ENCODE assay signal across 19 cellular contexts in the genomic region with DNA sequence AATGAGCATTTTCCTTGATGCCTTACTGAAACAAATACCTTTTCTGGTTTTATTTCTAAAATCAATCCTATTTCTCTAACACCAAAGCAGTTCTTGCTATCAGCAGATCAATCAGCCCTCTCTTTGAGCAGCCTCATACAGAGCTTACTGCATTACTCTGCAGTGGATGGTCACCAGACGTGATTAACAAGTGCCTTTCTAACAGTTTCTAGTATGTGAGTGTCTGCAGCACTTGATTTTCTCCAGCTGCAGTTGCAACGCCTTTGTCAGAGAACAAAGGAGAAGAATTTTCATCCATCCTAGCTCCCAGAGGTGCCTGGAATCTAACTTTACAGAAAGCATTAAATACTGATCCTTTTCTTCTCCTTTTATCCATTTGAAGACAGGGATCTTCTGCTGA.
DNase-seq lines count a peak whose midpoint lies in the region; ATAC-seq, FAIRE-seq and TF ChIP-seq lines count a peak whose summit lies in the region.
"Had no signal": no experiment of that assay in that cellular context is flagged by ENCODE, and none has a peak within 500 bp of the region (broad histone marks: within the 10 kb centered on the region; RNA-seq: fewer than 3 reads in every experiment).

No MANE protein-coding gene starts in this region.

- TF ChIP-seq POLR2A in endothelial cell of umbilical vein (IDR thresholded peaks at IDR 0.05; ENCODE audit: low read depth, low read length), result no peak

- peaks cover 55% of the 10 kb centered on the region for H3K4me1 Mint-ChIP-seq in GM23338
- peaks cover 91 to 92% (median 92%) of the 10 kb centered on the region in 3 donors for H3K4me1 Mint-ChIP-seq in T-cell
- H3K4me1 Mint-ChIP-seq in neural progenitor cell, result peaks cover 70% of the 10 kb centered on the region

- CTCF ChIA-PET in T-cell (lab: Charles Lee) (interaction anchor here in 1 of 2 donors (1.2 to 1.8 kb wide), 3 partner anchors 11 to 89 kb away, joined by 3 to 6 read pairs (median 3); no protein-coding TSS in a partner anchor), endothelial cell of umbilical vein (lab: Charles Lee) (interaction anchor here (0.8 to 1.5 kb wide), 6 partner anchors 9 to 90 kb away, joined by 3 to 4 read pairs (median 3); no protein-coding TSS in a partner anchor)

- peaks cover under 1% of the 10 kb centered on the region; the same call in 1 of the 2 replicates for H3K36me3 ChIP-seq in GM23338 (ENCODE audit: insufficient read depth)
- peaks cover 22 to 26% of the 10 kb centered on the region in 2 experiments for H3K36me3 ChIP-seq in endothelial cell of umbilical vein (ENCODE audit: control insufficient read depth in 2 of 2, extremely low read depth in 1 of 2, insufficient read depth in 2 of 2, low read length in 2 of 2)
- H3K36me3 ChIP-seq in neural progenitor cell, result no peaks in the 10 kb centered on the region

- H3K9ac ChIP-seq in endothelial cell of umbilical vein (replicated peaks; ENCODE audit: extremely low read depth, insufficient read depth, low read length), result no peak overlapping the region
- H3K9ac ChIP-seq in neural progenitor cell, result no peak overlapping the region

- no peaks in the 10 kb centered on the region for H3K9me2 ChIP-seq in GM23338 (ENCODE audit: insufficient read depth)

- H2AFZ ChIP-seq in GM23338 (no peak overlapping the region), endothelial cell of umbilical vein (ENCODE audit: low read depth, low read length) (no peak overlapping the region), neural progenitor cell (replicated peaks) (peak overlapping the region; percentile 10)

- H3K27me3 Mint-ChIP-seq in GM23338 (ENCODE audit: insufficient read depth, low read depth, poor library complexity) (peaks cover 2% of the 10 kb centered on the region), T-cell (no peaks in the 10 kb centered on the region), neural progenitor cell (ENCODE audit: insufficient read depth, low read depth) (peaks cover 2% of the 10 kb centered on the region)
- H3K27me3 Mint-ChIP-seq: activated CD4-positive, alpha-beta T cell treated with anti-CD3 and anti-CD28 coated beads, Interleukin-2, amount 10 ng/mL, durations not matched to agents 24 days and 14 days had no signal

- H3K36me3 Mint-ChIP-seq in GM23338 (ENCODE audit: low read depth) (no peaks in the 10 kb centered on the region; the same call in 1 of the 3 replicates), T-cell (peaks cover 75% of the 10 kb centered on the region), neural progenitor cell (peaks cover 8% of the 10 kb centered on the region)

- POLR2A ChIA-PET in T-cell (lab: Charles Lee) (interaction anchor here in 1 of 2 donors (0.6 kb wide), 2 partner anchors 13 to 14 kb away, joined by 4 read pairs; no protein-coding TSS in a partner anchor), endothelial cell of umbilical vein (lab: Charles Lee) (no interaction called here)

- H3K9me3 ChIP-seq in endothelial cell of umbilical vein (replicated peaks; ENCODE audit: control insufficient read depth, insufficient read depth, low read length) (no peaks in the 10 kb centered on the region), neural progenitor cell (ENCODE audit: low read depth) (no peaks in the 10 kb centered on the region)
- H3K9me3 ChIP-seq: body of pancreas, esophagus muscularis mucosa, left ventricle myocardium inferior, psoas muscle had no signal

- H3K27me3 ChIP-seq in GM23338 (ENCODE audit: insufficient read depth) (no peaks in the 10 kb centered on the region), endothelial cell of umbilical vein (ENCODE audit: control insufficient read depth in 2 of 2, insufficient read depth in 2 of 2, low read length in 2 of 2) (no peaks in the 10 kb centered on the region), neural progenitor cell (no peaks in the 10 kb centered on the region)
- H3K27me3 ChIP-seq: esophagus muscularis mucosa had no signal

- ATAC-seq in GM23338 (peak; percentile 50), T-cell (replicated peaks in 1 of 4) (no peak), GM21786 (IDR thresholded peaks at IDR 0.05; ENCODE audit: unreplicated experiment) (no peak)
- ATAC-seq: body of pancreas, psoas muscle had no signal

- H4K20me1 ChIP-seq in GM23338 (replicated peaks; ENCODE audit: insufficient read depth), result no peaks in the 10 kb centered on the region
- no peaks in the 10 kb centered on the region for H4K20me1 ChIP-seq in endothelial cell of umbilical vein (replicated peaks; ENCODE audit: control insufficient read depth, extremely low read depth, insufficient read depth, low read length)
- no peaks in the 10 kb centered on the region for H4K20me1 ChIP-seq in neural progenitor cell (ENCODE audit: low read depth)

- peak; percentile 63 for DNase-seq in GM23338 (ENCODE audit: low spot score)
- DNase-seq in T-cell, result no peak
- no peak for DNase-seq in endothelial cell of umbilical vein (ENCODE audit: low read depth, low spot score)
- DNase-seq in neural progenitor cell (ENCODE audit: low spot score), result peak; percentile 67
- DNase-seq in NCI-H446 treated with DMSO at 0.1 percent for 48 hours (lab: John Stamatoyannopoulos, UW), result no peak
- no peak for DNase-seq in medulla oblongata (ENCODE audit: extremely low spot score)
- DNase-seq in NCI-H1436 treated with DMSO at 0.1 percent for 48 hours (lab: John Stamatoyannopoulos, UW), result no peak
- DNase-seq: activated CD4-positive, alpha-beta T cell treated with anti-CD3 and anti-CD28 coated beads, Interleukin-2, amount 10 ng/mL, durations not matched to agents 24 days and 14 days; activated naive CD4-positive, alpha-beta T cell treated with anti-CD3 and anti-CD28 coated beads, Interleukin-2, amount 50 U/mL, for 16 hours; body of pancreas; dermis blood vessel endothelial cell; GF-D8; left ventricle myocardium inferior; NCI-H1105 treated with DMSO at 0.1 percent for 48 hours; psoas muscle had no signal

- dilution Hi-C loops in endothelial cell of umbilical vein (cut with MboI; ENCODE audit: extremely low pct_ligation_motif_present, low sequenced_read_pairs), result no loop called here

- intact Hi-C loops in endothelial cell of umbilical vein (cut with micrococcal nuclease), result no loop called here

- H3F3A ChIP-seq in GM23338 (replicated peaks; ENCODE audit: low read depth) (no peaks in the 10 kb centered on the region), neural progenitor cell (ENCODE audit: low read depth) (peaks cover 8% of the 10 kb centered on the region)

- H3K9me1 ChIP-seq in endothelial cell of umbilical vein (replicated peaks; ENCODE audit: control insufficient read depth, extremely low read depth, insufficient read depth, low read length), result no peaks in the 10 kb centered on the region

- peaks cover 62% of the 10 kb centered on the region for H3K79me2 ChIP-seq in GM23338 (replicated peaks; ENCODE audit: insufficient read depth)
- H3K79me2 ChIP-seq in endothelial cell of umbilical vein (ENCODE audit: control insufficient read depth, insufficient read depth, low read length), result peaks cover 94% of the 10 kb centered on the region
- H3K79me2 ChIP-seq in neural progenitor cell (ENCODE audit: low read depth), result no peaks in the 10 kb centered on the region

- FAIRE-seq in endothelial cell of umbilical vein (lab: Jason Lieb, UNC), result no peak
- FAIRE-seq: RCC 7860 had no signal

- BruUV-seq in endothelial cell of umbilical vein (replicated peaks; lab: Mats Ljungman, UMichigan), result no TSS peak

- no peaks in the 10 kb centered on the region for H3K9me3 Mint-ChIP-seq in GM23338
- peaks cover 0 to 4% (median 0%) of the 10 kb centered on the region in 3 donors for H3K9me3 Mint-ChIP-seq in T-cell
- H3K9me3 Mint-ChIP-seq in neural progenitor cell, result no peaks in the 10 kb centered on the region
- H3K9me3 Mint-ChIP-seq: activated CD4-positive, alpha-beta T cell treated with anti-CD3 and anti-CD28 coated beads, Interleukin-2, amount 10 ng/mL, durations not matched to agents 24 days and 14 days had no signal

- H3K4me3 ChIP-seq in GM23338 (0 out of 2 replicates have a peak overlapping the region, but pooled peaks have one; percentile 46), endothelial cell of umbilical vein (replicated peaks in 1 of 3; ENCODE audit: insufficient read depth in 1 of 3, low read depth in 1 of 3, low read length in 3 of 3) (no peak overlapping the region), neural progenitor cell (no peak overlapping the region)
- H3K4me3 ChIP-seq: body of pancreas, esophagus muscularis mucosa, left ventricle myocardium inferior, psoas muscle, skin epidermis had no signal

- TF ChIP-seq CTCF in GM23338 (conservative IDR thresholded peaks at IDR 0.05; ENCODE audit: low read depth in 2 of 2) (no peak), endothelial cell of umbilical vein (IDR thresholded peaks at IDR 0.05; ENCODE audit: extremely low read depth in 1 of 2, insufficient read depth in 1 of 2, low read depth in 1 of 2, low read length in 2 of 2) (no peak), neural progenitor cell (IDR thresholded peaks at IDR 0.05) (no peak)

- no peak overlapping the region; the same call in 2 of the 3 replicates for H3K4me3 Mint-ChIP-seq in GM23338
- H3K4me3 Mint-ChIP-seq in T-cell, result peak overlapping the region in 2 of 3 donors; percentile 4 to 36
- H3K4me3 Mint-ChIP-seq in neural progenitor cell, result peak overlapping the region; percentile 91

- H3K4me2 ChIP-seq in GM23338 (peak overlapping the region; percentile 74), endothelial cell of umbilical vein (ENCODE audit: insufficient read depth, low read length) (peak overlapping the region; percentile 21), neural progenitor cell (peak overlapping the region; percentile 56)

- peaks cover 44% of the 10 kb centered on the region for H3K4me1 ChIP-seq in GM23338 (ENCODE audit: insufficient read depth)
- H3K4me1 ChIP-seq in endothelial cell of umbilical vein (ENCODE audit: control insufficient read depth, extremely low read depth, insufficient read depth, low read length), result peaks cover 75% of the 10 kb centered on the region
- H3K4me1 ChIP-seq in neural progenitor cell, result peaks cover 45% of the 10 kb centered on the region
- H3K4me1 ChIP-seq: body of pancreas had no signal

- H3K27ac Mint-ChIP-seq in GM23338 (no peak overlapping the region; the same call in 1 of the 2 replicates), T-cell (peak overlapping the region; percentile 50 to 69), neural progenitor cell (peak overlapping the region; percentile 98)

- H3K27ac ChIP-seq in GM23338 (ENCODE audit: low read depth), result peak overlapping the region; percentile 56; the same call in 1 of the 2 replicates
- H3K27ac ChIP-seq in endothelial cell of umbilical vein (ENCODE audit: insufficient read depth, low read depth, low read length), result no peak overlapping the region
- H3K27ac ChIP-seq in neural progenitor cell, result peak overlapping the region; percentile 66
- H3K27ac ChIP-seq: body of pancreas, esophagus muscularis mucosa, left ventricle myocardium inferior had no signal

TF ChIP-seq in endothelial cell of umbilical vein, 7 proteins besides CTCF, POLR2A, EP300 and RAD21 (continues in another document):
- TF ChIP-seq GATA2 (IDR thresholded peaks at IDR 0.05; ENCODE audit: insufficient read depth, insufficient read length, low read depth, low read length) (no peak), FOS (IDR thresholded peaks at IDR 0.05; ENCODE audit: borderline replicate concordance, insufficient read depth, low read length) (no peak), MYC (IDR thresholded peaks at IDR 0.05; ENCODE audit: low read depth, low read length) (no peak), EZH2 (IDR thresholded peaks at IDR 0.05; ENCODE audit: borderline replicate concordance, low read depth, low read length, severe bottlenecking) (no peak)

Comparison
In these comparisons a context has a peak if more than half of its experiments do, and no peak if none do; other contexts are left out.
1. DNase-seq: peak in GM23338 (single experiment) and neural progenitor cell (single experiment); none in T-cell (0 of 34), endothelial cell of umbilical vein (single experiment), NCI-H446 treated with DMSO at 0.1 percent for 48 hours (single experiment), medulla oblongata (single experiment) and NCI-H1436 treated with DMSO at 0.1 percent for 48 hours (single experiment).
2. H3K4me2 ChIP-seq: peak in every context shown above with its lines; median percentile 74 in GM23338; 56 in neural progenitor cell; 21 in endothelial cell of umbilical vein.